Comparison of ENCODE assay signal across 1 cellular context in the genomic region with DNA sequence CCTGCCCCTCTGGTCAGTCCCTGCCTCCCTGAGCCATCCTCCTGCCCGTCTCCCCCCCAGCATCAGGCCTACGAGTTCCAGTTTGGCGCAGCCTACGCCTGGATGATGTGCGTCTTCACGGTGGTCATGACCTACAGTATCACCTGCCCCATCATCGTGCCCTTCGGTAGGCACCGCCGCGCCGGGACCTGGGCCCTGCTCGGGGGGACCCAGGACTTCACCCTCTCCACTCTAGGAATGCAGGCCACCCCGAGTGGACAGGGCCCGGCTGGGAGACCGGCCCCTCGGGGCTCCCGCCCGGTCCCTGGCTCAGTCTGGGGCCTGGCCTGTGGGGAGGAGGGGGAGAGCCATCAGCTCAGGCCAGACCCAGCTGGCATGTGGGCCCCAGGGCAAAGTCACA.
TF ChIP-seq lines count a peak whose summit lies in the region.

No MANE protein-coding gene starts in this region.

TF ChIP-seq in IMR-90, 13 proteins besides CTCF, POLR2A, EP300 and RAD21:
- TF ChIP-seq MAFK (IDR thresholded peaks at IDR 0.05; ENCODE audit: low read depth, low read length) (no peak), MAZ (IDR thresholded peaks at IDR 0.05; ENCODE audit: borderline replicate concordance, low read depth, low read length) (no peak), MXI1 (IDR thresholded peaks at IDR 0.05; ENCODE audit: borderline replicate concordance, low read depth, low read length) (no peak), CEBPB (IDR thresholded peaks at IDR 0.05; ENCODE audit: low read depth, low read length) (no peak)
- TF ChIP-seq, protein P1, sequence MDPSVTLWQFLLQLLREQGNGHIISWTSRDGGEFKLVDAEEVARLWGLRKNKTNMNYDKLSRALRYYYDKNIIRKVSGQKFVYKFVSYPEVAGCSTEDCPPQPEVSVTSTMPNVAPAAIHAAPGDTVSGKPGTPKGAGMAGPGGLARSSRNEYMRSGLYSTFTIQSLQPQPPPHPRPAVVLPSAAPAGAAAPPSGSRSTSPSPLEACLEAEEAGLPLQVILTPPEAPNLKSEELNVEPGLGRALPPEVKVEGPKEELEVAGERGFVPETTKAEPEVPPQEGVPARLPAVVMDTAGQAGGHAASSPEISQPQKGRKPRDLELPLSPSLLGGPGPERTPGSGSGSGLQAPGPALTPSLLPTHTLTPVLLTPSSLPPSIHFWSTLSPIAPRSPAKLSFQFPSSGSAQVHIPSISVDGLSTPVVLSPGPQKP (IDR thresholded peaks at IDR 0.05; ENCODE audit: borderline replicate concordance, low read depth, low read length) = no peak
- TF ChIP-seq, protein P2, sequence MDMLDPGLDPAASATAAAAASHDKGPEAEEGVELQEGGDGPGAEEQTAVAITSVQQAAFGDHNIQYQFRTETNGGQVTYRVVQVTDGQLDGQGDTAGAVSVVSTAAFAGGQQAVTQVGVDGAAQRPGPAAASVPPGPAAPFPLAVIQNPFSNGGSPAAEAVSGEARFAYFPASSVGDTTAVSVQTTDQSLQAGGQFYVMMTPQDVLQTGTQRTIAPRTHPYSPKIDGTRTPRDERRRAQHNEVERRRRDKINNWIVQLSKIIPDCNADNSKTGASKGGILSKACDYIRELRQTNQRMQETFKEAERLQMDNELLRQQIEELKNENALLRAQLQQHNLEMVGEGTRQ (IDR thresholded peaks at IDR 0.05; ENCODE audit: low read depth, low read length) = no peak
